Comparison of ENCODE assay signal across 2 cellular contexts in genomic region chr16:85897384-85897783, GRCh38.
TF ChIP-seq lines count a peak whose summit lies in the region.

No MANE protein-coding gene starts in this region.

TF ChIP-seq in HEK293, 187 proteins besides CTCF, POLR2A, EP300 and RAD21:
- TF ChIP-seq ZNF707 (tag by site-specific recombination; IDR thresholded peaks at IDR 0.05) (no peak), ZNF10 (tag by site-specific recombination; IDR thresholded peaks at IDR 0.05) (peak; percentile 71; the same call in 1 of the 2 replicates), PRDM1 (tag by site-specific recombination; IDR thresholded peaks at IDR 0.05) (peak; percentile 63), ZNF600 (tag by site-specific recombination; IDR thresholded peaks at IDR 0.05) (0 out of 2 replicates have a peak, but pooled peaks have one; percentile 24)

TF ChIP-seq in neural cell, 6 proteins besides CTCF, POLR2A, EP300 and RAD21:
- TF ChIP-seq EZH2 (IDR thresholded peaks at IDR 0.05; ENCODE audit: borderline replicate concordance, insufficient read depth, low read length, poor library complexity, severe bottlenecking) = no peak
- no peak for TF ChIP-seq REST (IDR thresholded peaks at IDR 0.05; ENCODE audit: borderline replicate concordance)
- no peak for TF ChIP-seq SMC3 (conservative IDR thresholded peaks at IDR 0.05; ENCODE audit: poor library complexity)
